Comparison of ENCODE assay signal across 12 cellular contexts in the genomic region with DNA sequence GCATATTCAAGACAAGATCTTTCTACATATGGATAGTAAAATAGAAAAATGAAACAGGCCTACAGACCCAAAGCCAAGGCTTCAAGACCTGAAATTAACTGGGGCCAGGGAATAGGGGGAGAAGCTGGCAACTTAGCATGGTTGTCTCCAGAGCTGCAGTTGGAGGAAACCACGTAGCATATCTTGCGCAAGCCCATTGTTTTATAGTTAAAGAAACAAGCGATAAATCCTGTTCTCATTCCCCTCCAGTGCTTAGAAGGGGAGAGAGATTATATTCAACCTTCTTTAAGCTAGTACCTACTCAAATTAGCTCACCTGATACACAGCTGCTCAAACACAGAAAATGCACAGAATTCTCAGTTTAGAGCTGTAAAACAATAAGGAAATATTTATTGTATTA.
DNase-seq lines count a peak whose midpoint lies in the region; ATAC-seq lines count a peak whose summit lies in the region.
"Had no signal": no experiment of that assay in that cellular context is flagged by ENCODE, and none has a peak within 500 bp of the region (broad histone marks: within the 10 kb centered on the region; RNA-seq: fewer than 3 reads in every experiment).

No MANE protein-coding gene starts in this region.

- intact Hi-C loops in left colon (cut with DNase I, micrococcal nuclease), result no loop called here
- intact Hi-C loops in posterior cingulate gyrus (cut with DNase I), result no loop called here
- intact Hi-C loops in activated naive CD4-positive, alpha-beta T cell treated with anti-CD3 and anti-CD28 coated beads for 36 hours (cut with micrococcal nuclease), result no loop called here

- H3K36me3 Mint-ChIP-seq in activated naive CD4-positive, alpha-beta T cell treated with anti-CD3 and anti-CD28 coated beads for 36 hours (ENCODE audit: low read depth), result no peaks in the 10 kb centered on the region
- H3K36me3 Mint-ChIP-seq: CD4-positive, alpha-beta memory T cell had no signal

- H3K27ac Mint-ChIP-seq in activated naive CD4-positive, alpha-beta T cell treated with anti-CD3 and anti-CD28 coated beads for 36 hours, result no peak overlapping the region
- H3K27ac Mint-ChIP-seq: B cell; CD4-positive, alpha-beta memory T cell had no signal

- ATAC-seq in left colon, result peak; percentile 50
- ATAC-seq: HCT116 had no signal

- no peaks in the 10 kb centered on the region for H3K27me3 Mint-ChIP-seq in activated naive CD4-positive, alpha-beta T cell treated with anti-CD3 and anti-CD28 coated beads for 36 hours (ENCODE audit: low read depth)
- H3K27me3 Mint-ChIP-seq: B cell; CD4-positive, alpha-beta memory T cell had no signal

- CTCF ChIA-PET in activated naive CD4-positive, alpha-beta T cell treated with anti-CD3 and anti-CD28 coated beads for 36 hours (lab: Charles Lee), result interaction anchor here (0.6 kb wide), 1 partner anchor 1184 kb away, joined by 4 read pairs; no protein-coding TSS in a partner anchor

- DNase-seq in Kasumi-1 (lab: John Stamatoyannopoulos, UW) (peak; percentile 67 to 70), MV-4-11 (lab: John Stamatoyannopoulos, UW) (peak; percentile 57), OCI-M1 (lab: John Stamatoyannopoulos, UW) (peak; percentile 37), left colon (no peak), posterior cingulate gyrus (no peak), DMS79 (lab: John Stamatoyannopoulos, UW) (no peak)
- DNase-seq in activated naive CD4-positive, alpha-beta T cell treated with anti-CD3 and anti-CD28 coated beads for 36 hours, result no peak
- DNase-seq: CD4-positive, alpha-beta memory T cell; DMS79 treated with DMSO at 0.1 percent for 48 hours; EL had no signal

- H3K9me3 Mint-ChIP-seq in activated naive CD4-positive, alpha-beta T cell treated with anti-CD3 and anti-CD28 coated beads for 36 hours, result peaks cover 5% of the 10 kb centered on the region

- H3K4me3 Mint-ChIP-seq in activated naive CD4-positive, alpha-beta T cell treated with anti-CD3 and anti-CD28 coated beads for 36 hours, result no peak overlapping the region
- H3K4me3 Mint-ChIP-seq: B cell; CD4-positive, alpha-beta memory T cell had no signal

- H3K4me1 Mint-ChIP-seq in activated naive CD4-positive, alpha-beta T cell treated with anti-CD3 and anti-CD28 coated beads for 36 hours (ENCODE audit: low read depth), result no peaks in the 10 kb centered on the region
- H3K4me1 Mint-ChIP-seq: B cell; CD4-positive, alpha-beta memory T cell had no signal

Comparison
In these comparisons a context has a peak if more than half of its experiments do, and no peak if none do; other contexts are left out.
1. DNase-seq: peak in Kasumi-1 (2 of 2), MV-4-11 (single experiment) and OCI-M1 (single experiment); none in left colon (0 of 2), posterior cingulate gyrus (0 of 10), activated naive CD4-positive, alpha-beta T cell treated with anti-CD3 and anti-CD28 coated beads for 36 hours (single experiment) and DMS79 (single experiment).